ENCODE assay signal across 8 cellular contexts in the genomic region with DNA sequence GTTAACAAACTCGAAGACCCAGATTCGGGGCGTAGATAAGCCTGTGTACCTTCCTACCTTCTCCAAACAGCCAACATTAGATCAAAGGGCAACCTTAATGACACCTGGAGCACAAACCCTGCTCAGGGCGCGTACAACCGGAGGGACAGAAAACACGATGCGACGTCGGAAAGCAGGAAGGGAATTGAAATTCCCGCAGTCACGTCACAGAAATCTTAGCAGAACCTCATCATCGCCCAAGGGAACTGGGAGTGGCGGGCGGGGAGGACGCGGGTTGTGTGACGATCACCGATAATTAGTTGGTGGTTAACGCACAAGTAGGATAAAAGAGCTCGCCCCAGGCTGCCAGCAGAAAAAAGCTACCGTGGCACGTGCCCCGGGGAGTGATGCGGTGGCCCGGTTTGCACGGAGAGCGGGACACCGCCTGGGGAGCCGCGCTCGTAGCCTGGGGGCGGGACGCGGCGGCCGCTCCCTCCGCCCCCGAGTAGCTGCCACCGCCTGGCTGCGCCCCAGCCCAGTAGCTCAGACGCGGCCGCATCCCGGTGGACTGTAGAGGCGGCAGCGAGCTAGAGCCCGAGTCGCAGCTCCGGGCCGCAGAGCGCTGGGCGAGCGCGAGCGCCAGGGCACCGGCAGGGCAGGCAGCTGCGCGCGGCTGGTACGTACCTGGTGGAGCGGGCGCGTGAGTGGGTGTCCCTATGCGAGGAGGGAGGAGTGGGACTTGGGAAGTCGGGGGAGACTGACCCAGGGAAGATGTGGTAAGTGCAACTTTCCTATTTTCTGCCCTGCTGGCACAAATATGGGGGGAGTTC. TPM values are rescaled to one million over a fixed set of nuclear protein-coding genes. Genes with fewer than 3 reads are reported as not detected.
DNase-seq lines count a peak whose midpoint lies in the region; ATAC-seq and TF ChIP-seq lines count a peak whose summit lies in the region.

TSS of gene PKIB (plus strand) at position 525 of the 809 bp plus-strand sequence. CDS start 107,390 bp downstream, outside the sequence.

- WGBS in aorta, 2 donors = 3% methylated on average over 63 to 66 of the region's 66 CpGs

- H3K9me3 ChIP-seq in HAP-1 (no peaks in the 10 kb centered on the region), adipocyte (ENCODE audit: control insufficient read depth, low read length) (no peaks in the 10 kb centered on the region), aorta (ENCODE audit: control insufficient read depth, low read length) (no peaks in the 10 kb centered on the region)

- no peaks in the 10 kb centered on the region for H3K9me3 Mint-ChIP-seq in osteocyte (ENCODE audit: unreplicated experiment)

- ATAC-seq in aorta (ENCODE audit: low FRiP score) = peak; percentile 88

- in situ Hi-C loops in HAP-1 (cut with MboI; ENCODE audit: low sequenced_read_pairs) = no loop called here

- peaks cover 28% of the 10 kb centered on the region for H3K36me3 Mint-ChIP-seq in osteocyte (ENCODE audit: unreplicated experiment)

- no peaks in the 10 kb centered on the region for H3K27me3 Mint-ChIP-seq in osteocyte (ENCODE audit: unreplicated experiment)

- peak within 1 kb of the TSS; percentile 8 for H3K9ac ChIP-seq in adipocyte (ENCODE audit: low read length)

- H3K4me3 ChIP-seq in GM06990 (replicated peaks; ENCODE audit: low read depth, low read length) (peak within 1 kb of the TSS; percentile 55), HAP-1 (peak within 1 kb of the TSS; percentile 25), adipocyte (ENCODE audit: low read length) (peak within 1 kb of the TSS; percentile 83), aorta (ENCODE audit: low read length in 2 of 2) (peak within 1 kb of the TSS; percentile 20 to 27)

- DNase-seq in GM06990 (ENCODE audit: extremely low read depth, insufficient read length) (peak; percentile 54), HAP-1 (ENCODE audit: low spot score in 2 of 2) (peak; percentile 53 to 79), LoVo (ENCODE audit: low spot score) (peak; percentile 80), SHP77 (lab: John Stamatoyannopoulos, UW) (peak; percentile 79 to 86), adipocyte (ENCODE audit: low read depth) (peak; percentile 77), cardiac septum (ENCODE audit: low spot score) (peak; percentile 75), osteocyte (ENCODE audit: extremely low spot score, unreplicated experiment) (no peak), aorta (peak; percentile 79 to 87)

- H3K4me1 ChIP-seq in HAP-1 (peaks cover 4% of the 10 kb centered on the region; the same call in 1 of the 2 replicates), adipocyte (ENCODE audit: control insufficient read depth, insufficient read depth, low read length) (peaks cover 11% of the 10 kb centered on the region), aorta (ENCODE audit: control insufficient read depth in 1 of 2, insufficient read depth in 2 of 2, low read length in 2 of 2) (no peaks in the 10 kb centered on the region)

- H3K27ac Mint-ChIP-seq in osteocyte (ENCODE audit: unreplicated experiment) = no peak within 1 kb of the TSS

- H3K36me3 ChIP-seq in GM06990 (ENCODE audit: control insufficient read depth, insufficient read depth, low read length) (no peaks in the 10 kb centered on the region), HAP-1 (replicated peaks) (no peaks in the 10 kb centered on the region), adipocyte (ENCODE audit: control insufficient read depth, insufficient read depth, low read length, severe bottlenecking) (no peaks in the 10 kb centered on the region), aorta (ENCODE audit: control insufficient read depth in 1 of 2, insufficient read depth in 2 of 2, low read length in 1 of 2) (no peaks in the 10 kb centered on the region)

- H3K4me1 Mint-ChIP-seq in osteocyte (ENCODE audit: unreplicated experiment) = peaks cover 2% of the 10 kb centered on the region

- peak within 1 kb of the TSS; percentile 14 for H3K4me3 Mint-ChIP-seq in osteocyte (ENCODE audit: unreplicated experiment)

- intact Hi-C loops in cardiac septum (cut with DNase I) = no loop called here
- intact Hi-C loops in aorta (cut with DNase I) = no loop called here

- TF ChIP-seq CTCF in GM06990 (IDR thresholded peaks at IDR 0.05; ENCODE audit: insufficient read depth, low read length, poor library complexity, severe bottlenecking) (no peak), osteocyte (IDR thresholded peaks at IDR 0.05) (no peak)

- H3K27me3 ChIP-seq in GM06990 (replicated peaks; ENCODE audit: control insufficient read depth, insufficient read depth, low read length) (peaks cover 5% of the 10 kb centered on the region), HAP-1 (ENCODE audit: low read depth) (peaks cover 31% of the 10 kb centered on the region), adipocyte (replicated peaks; ENCODE audit: control insufficient read depth, insufficient read depth, low read length) (peaks cover 15% of the 10 kb centered on the region), aorta (ENCODE audit: control insufficient read depth in 1 of 2, insufficient read depth in 2 of 2, low read length in 1 of 2) (no peaks in the 10 kb centered on the region)

- no peak within 1 kb of the TSS for H3K27ac ChIP-seq in aorta (ENCODE audit: low read depth in 1 of 2, low read length in 2 of 2)

RNA-seq across cellular contexts. Expression of gene PKIB, which starts in this region (rescaled TPM):
- total RNA-seq in cardiac septum (0.38 TPM), osteocyte (28.7 and 35.0 TPM in 2 replicates), aorta (1 to 10 TPM; 1.8 to 2.5 TPM)
- 10 to 100 TPM in 1 of 2 donors, 1 to 10 TPM in 1; 1.4 to 14.4 TPM for polyA plus RNA-seq in aorta

Comparison
In these comparisons a context has a peak if more than half of its experiments do, and no peak if none do; other contexts are left out.
1. Peak in DNase-seq in cardiac septum; RNA of the gene not detected or under 1 TPM.
2. H3K4me3 ChIP-seq: peak in every context shown above with its lines; median percentile 83 in adipocyte; 55 in GM06990; 25 in HAP-1; 24 in aorta.